8 cellular contexts compared by ENCODE assay signal in genomic region chr5:131254025-131254424, GRCh38. TPM values are rescaled to one million over a fixed set of nuclear protein-coding genes. Genes with fewer than 3 reads are reported as not detected.
DNase-seq lines count a peak whose midpoint lies in the region; ATAC-seq and TF ChIP-seq lines count a peak whose summit lies in the region.
"Not testable (repeated sequence)": the region's sequence is repeated elsewhere in the genome, so short reads cannot be mapped to it uniquely, and the experiment has no call there.

No MANE protein-coding gene starts in this region.

- H3K9me3 Mint-ChIP-seq in CD4-positive, alpha-beta memory T cell; activated T-cell treated with anti-CD3 and anti-CD28 coated beads, Interleukin-2, amount 50 U/mL, for 24 hours; activated naive CD4-positive, alpha-beta T cell treated with anti-CD3 and anti-CD28 coated beads, Interleukin-2, amount 50 U/mL, for 72 hours: not testable (repeated sequence)

- not testable (repeated sequence) for TF ChIP-seq CTCF in Loucy (conservative IDR thresholded peaks at IDR 0.05; ENCODE audit: low read length); left ventricle myocardium inferior (IDR thresholded peaks at IDR 0.05; ENCODE audit: borderline replicate concordance); upper lobe of right lung (IDR thresholded peaks at IDR 0.05)

- not testable (repeated sequence) for ATAC-seq in T-helper 17 cell; activated naive CD4-positive, alpha-beta T cell treated with anti-CD3 and anti-CD28 coated beads, Interleukin-2, amount 50 U/mL, for 72 hours; upper lobe of right lung

- not testable (repeated sequence) for H3K9me3 ChIP-seq in CD4-positive, alpha-beta memory T cell (ENCODE audit: control insufficient read depth in 1 of 2, low read length in 2 of 2); Loucy (ENCODE audit: insufficient read depth, low read depth, low read length); T-helper 17 cell (ENCODE audit: control insufficient read depth, low read length, poor library complexity, severe bottlenecking); left ventricle myocardium inferior (replicated peaks); upper lobe of right lung

- POLR2A ChIA-PET in CD4-positive, alpha-beta memory T cell (lab: Charles Lee; ENCODE audit: partially characterized antibody) = interaction anchor here (1.0 to 20.3 kb wide), 12 partner anchors 21 to 140 kb away, joined by 3 to 1078 read pairs (median 7); partner anchors contain the start of genes CDC42SE2 and HINT1

- peak in 3 of 5 donors; percentile 34 to 51 (median 36) for DNase-seq in CD4-positive, alpha-beta memory T cell
- DNase-seq in T-helper 17 cell; activated T-cell treated with anti-CD3 and anti-CD28 coated beads, Interleukin-2, amount 50 U/mL, for 24 hours; activated naive CD4-positive, alpha-beta T cell treated with anti-CD3 and anti-CD28 coated beads, Interleukin-2, amount 50 U/mL, for 72 hours (ENCODE audit: low spot score in 2 of 2); left ventricle myocardium inferior; upper lobe of right lung: not testable (repeated sequence)

- not testable (repeated sequence) for H3K36me3 ChIP-seq in CD4-positive, alpha-beta memory T cell (ENCODE audit: insufficient read depth, low read length); Loucy (ENCODE audit: insufficient read depth, low read length); left ventricle myocardium inferior; upper lobe of right lung

- not testable (repeated sequence) for H3K27me3 Mint-ChIP-seq in CD4-positive, alpha-beta memory T cell; T-helper 17 cell; activated T-cell treated with anti-CD3 and anti-CD28 coated beads, Interleukin-2, amount 50 U/mL, for 24 hours

- peak overlapping the region; percentile 94 to 98 (median 97) for H3K4me3 Mint-ChIP-seq in CD4-positive, alpha-beta memory T cell
- peak overlapping the region; percentile 95 for H3K4me3 Mint-ChIP-seq in T-helper 17 cell
- peak overlapping the region; percentile 91 for H3K4me3 Mint-ChIP-seq in activated T-cell treated with anti-CD3 and anti-CD28 coated beads, Interleukin-2, amount 50 U/mL, for 24 hours

- H3K4me2 ChIP-seq in Loucy (ENCODE audit: low read depth, low read length, poor library complexity, severe bottlenecking) = peak overlapping the region; percentile 74

- peak overlapping the region; percentile 92 to 99 (median 97) for H3K27ac Mint-ChIP-seq in CD4-positive, alpha-beta memory T cell
- H3K27ac Mint-ChIP-seq in T-helper 17 cell = peak overlapping the region; percentile 99
- peak overlapping the region; percentile 98 for H3K27ac Mint-ChIP-seq in activated T-cell treated with anti-CD3 and anti-CD28 coated beads, Interleukin-2, amount 50 U/mL, for 24 hours
- peak overlapping the region; percentile 94 to 99 for H3K27ac Mint-ChIP-seq in activated naive CD4-positive, alpha-beta T cell treated with anti-CD3 and anti-CD28 coated beads, Interleukin-2, amount 50 U/mL, for 72 hours

- intact Hi-C loops in CD4-positive, alpha-beta memory T cell (cut with micrococcal nuclease) = loop anchor here (1.0 kb wide), 1 partner anchor 9 kb away; no protein-coding TSS in a partner anchor
- intact Hi-C loops in left ventricle myocardium inferior (cut with micrococcal nuclease); upper lobe of right lung (cut with DNase I): not testable (repeated sequence)

- H3K4me3 ChIP-seq in CD4-positive, alpha-beta memory T cell (ENCODE audit: low read length in 2 of 2) = peak overlapping the region; percentile 60 to 80
- H3K4me3 ChIP-seq in Loucy (ENCODE audit: low read length, poor library complexity, severe bottlenecking); left ventricle myocardium inferior: not testable (repeated sequence)
- peak overlapping the region in 6 of 7 experiments; percentile 4 to 32 (median 16) for H3K4me3 ChIP-seq in skin epidermis
- H3K4me3 ChIP-seq in upper lobe of right lung = peak overlapping the region; percentile 40

- H2AFZ ChIP-seq in Loucy (ENCODE audit: low read length) = not testable (repeated sequence)

- H3K9ac ChIP-seq in Loucy (ENCODE audit: low read depth, low read length, poor library complexity, severe bottlenecking) = peak overlapping the region; percentile 64

- peaks cover 19 to 31% of the 10 kb centered on the region in 2 donors for H3K36me3 Mint-ChIP-seq in CD4-positive, alpha-beta memory T cell
- H3K36me3 Mint-ChIP-seq in T-helper 17 cell (ENCODE audit: low read depth) = not testable (repeated sequence)
- peaks cover 33% of the 10 kb centered on the region for H3K36me3 Mint-ChIP-seq in activated T-cell treated with anti-CD3 and anti-CD28 coated beads, Interleukin-2, amount 50 U/mL, for 24 hours (ENCODE audit: low read depth)
- H3K36me3 Mint-ChIP-seq in activated naive CD4-positive, alpha-beta T cell treated with anti-CD3 and anti-CD28 coated beads, Interleukin-2, amount 50 U/mL, for 72 hours = peaks cover 10 to 24% of the 10 kb centered on the region in 2 donors

- H3F3A ChIP-seq in Loucy (ENCODE audit: low read depth) = not testable (repeated sequence)

- not testable (repeated sequence) for H3K9me2 ChIP-seq in Loucy (replicated peaks; ENCODE audit: low read depth, low read length)

- peaks cover 21% of the 10 kb centered on the region; the same call in 1 of the 2 replicates for H3K79me2 ChIP-seq in Loucy (ENCODE audit: insufficient read depth, low read length)

- peaks cover 70% of the 10 kb centered on the region for H3K4me1 ChIP-seq in CD4-positive, alpha-beta memory T cell (ENCODE audit: insufficient read depth, low read length)
- peaks cover 66% of the 10 kb centered on the region for H3K4me1 ChIP-seq in Loucy (ENCODE audit: insufficient read depth, low read length, poor library complexity, severe bottlenecking)
- H3K4me1 ChIP-seq in left ventricle myocardium inferior = not testable (repeated sequence)
- H3K4me1 ChIP-seq in upper lobe of right lung = peaks cover 16% of the 10 kb centered on the region

- not testable (repeated sequence) for H4K20me1 ChIP-seq in Loucy (ENCODE audit: insufficient read depth, low read length, poor library complexity, severe bottlenecking)

- H3K27ac ChIP-seq in CD4-positive, alpha-beta memory T cell (ENCODE audit: low read depth, low read length) = peak overlapping the region; percentile 79
- H3K27ac ChIP-seq in left ventricle myocardium inferior (replicated peaks) (peak overlapping the region; percentile 19), skin epidermis (peak overlapping the region in 14 of 21 experiments; percentile 24 to 93 (median 70)), upper lobe of right lung (peak overlapping the region; percentile 70)

- CTCF ChIA-PET in CD4-positive, alpha-beta memory T cell (lab: Charles Lee; ENCODE audit: partially characterized antibody) = interaction anchor here (1.0 to 4.9 kb wide), 8 partner anchors 9 to 129 kb away, joined by 3 to 49 read pairs (median 10); partner anchors contain the start of genes CDC42SE2 and HINT1

- H3K27me3 ChIP-seq in CD4-positive, alpha-beta memory T cell (ENCODE audit: insufficient read depth, low read length); Loucy (ENCODE audit: insufficient read depth, low read length, poor library complexity, severe bottlenecking); left ventricle myocardium inferior (ENCODE audit: low read depth); upper lobe of right lung: not testable (repeated sequence)

- peaks cover 56 to 88% (median 65%) of the 10 kb centered on the region in 4 donors for H3K4me1 Mint-ChIP-seq in CD4-positive, alpha-beta memory T cell
- peaks cover 55% of the 10 kb centered on the region for H3K4me1 Mint-ChIP-seq in T-helper 17 cell
- peaks cover 83% of the 10 kb centered on the region for H3K4me1 Mint-ChIP-seq in activated T-cell treated with anti-CD3 and anti-CD28 coated beads, Interleukin-2, amount 50 U/mL, for 24 hours (ENCODE audit: low read depth)

RNA-seq across cellular contexts. Expression of gene CDC42SE2, which starts 9.8 kb away (rescaled TPM):
- 100 to 1,000 TPM; 298 to 316 TPM for total RNA-seq in CD4-positive, alpha-beta memory T cell
- polyA plus RNA-seq in CD4-positive, alpha-beta memory T cell = 100 to 1,000 TPM; 414 to 773 TPM
- total RNA-seq in T-helper 17 cell = 100 to 1,000 TPM; 215 to 245 TPM
- total RNA-seq in activated naive CD4-positive, alpha-beta T cell treated with anti-CD3 and anti-CD28 coated beads, Interleukin-2, amount 50 U/mL, for 72 hours = 100 to 1,000 TPM in 1 of 2 donors, 10 to 100 TPM in 1; 84.6 to 102 TPM
- 10.3 TPM for total RNA-seq in left ventricle myocardium inferior
- total RNA-seq in upper lobe of right lung = 37.0 TPM

Comparison
In these comparisons a context has a peak if more than half of its experiments do, and no peak if none do; other contexts are left out.
1. H3K27ac ChIP-seq: peak in every context shown above with its lines; median percentile 79 in CD4-positive, alpha-beta memory T cell; 70 in skin epidermis; 70 in upper lobe of right lung; 19 in left ventricle myocardium inferior.